In genomic region chr3:186160691-186161243, GRCh38 we compare ENCODE assay signal across 18 cellular contexts. TPM values are rescaled to one million over a fixed set of nuclear protein-coding genes. Genes with fewer than 3 reads are reported as not detected.
DNase-seq lines count a peak whose midpoint lies in the region; ATAC-seq and TF ChIP-seq lines count a peak whose summit lies in the region.
"Had no signal": no experiment of that assay in that cellular context is flagged by ENCODE, and none has a peak within 500 bp of the region (broad histone marks: within the 10 kb centered on the region; RNA-seq: fewer than 3 reads in every experiment).

No MANE protein-coding gene starts in this region.

- no peak overlapping the region for H4K5ac ChIP-seq in IMR-90 (ENCODE audit: low read depth, low read length)

- TF ChIP-seq POLR2A in IMR-90 (IDR thresholded peaks at IDR 0.05; ENCODE audit: low read depth, low read length): no peak

- no peak overlapping the region for H2BK12ac ChIP-seq in mesenchymal stem cell (ENCODE audit: low read length in 2 of 2)

- no peak for DNase-seq in IMR-90
- DNase-seq in fibroblast of the aortic adventitia (ENCODE audit: low read depth): peak; percentile 44
- DNase-seq in mesenchymal stem cell: peak; percentile 49
- no peak for DNase-seq in activated T-helper 1 cell treated with anti-CD3 and anti-CD28 coated beads, Interleukin-12 subunit alpha, Interleukin-12 subunit beta, Interleukin-2, Interleukin-4 antibody, amounts not matched to agents 30 ng/mL and 10 ng/mL and 1 ng/mL, durations not matched to agents 14 hours and 24 hours and 36 hours (ENCODE audit: low spot score)
- DNase-seq: ACHN; CD4-positive, alpha-beta T cell; DND-41; NCI-H1105 treated with DMSO at 0.1 percent for 48 hours; NCI-H2029 treated with DMSO at 0.1 percent for 48 hours; NCI-H2171; NCI-H524 treated with DMSO at 0.1 percent for 48 hours; NCI-H82; SJCRH30 had no signal

- no peak overlapping the region for H3K4me3 Mint-ChIP-seq in activated T-helper 1 cell treated with anti-CD3 and anti-CD28 coated beads, Interleukin-12 subunit alpha, Interleukin-12 subunit beta, Interleukin-2, Interleukin-4 antibody, amounts not matched to agents 30 ng/mL and 10 ng/mL and 1 ng/mL, durations not matched to agents 14 hours and 24 hours and 36 hours
- H3K4me3 Mint-ChIP-seq: CD4-positive, alpha-beta T cell had no signal

- no peak overlapping the region for H3K4ac ChIP-seq in IMR-90 (ENCODE audit: low read depth, low read length)
- no peak overlapping the region for H3K4ac ChIP-seq in mesenchymal stem cell (ENCODE audit: low read depth in 1 of 2, low read length in 2 of 2)

- no peak overlapping the region for H4K91ac ChIP-seq in IMR-90 (ENCODE audit: insufficient read depth, low read depth, low read length)
- H4K91ac ChIP-seq in mesenchymal stem cell (ENCODE audit: low read length): no peak overlapping the region

- H3K79me1 ChIP-seq in IMR-90 (ENCODE audit: low read depth in 1 of 2, low read length in 2 of 2) (no peaks in the 10 kb centered on the region), mesenchymal stem cell (replicated peaks; ENCODE audit: low read length, poor library complexity, severe bottlenecking) (no peaks in the 10 kb centered on the region)

- in situ Hi-C loops in IMR-90 (cut with MboI; ENCODE audit: low sequenced_read_pairs): no loop called here

- no peaks in the 10 kb centered on the region for H3K36me3 Mint-ChIP-seq in activated T-helper 1 cell treated with anti-CD3 and anti-CD28 coated beads, Interleukin-12 subunit alpha, Interleukin-12 subunit beta, Interleukin-2, Interleukin-4 antibody, amounts not matched to agents 30 ng/mL and 10 ng/mL and 1 ng/mL, durations not matched to agents 14 hours and 24 hours and 36 hours (ENCODE audit: low read depth)

- no peak overlapping the region for H2BK15ac ChIP-seq in IMR-90 (ENCODE audit: low read depth, low read length)
- no peak overlapping the region for H2BK15ac ChIP-seq in mesenchymal stem cell (ENCODE audit: low read depth, poor library complexity, severe bottlenecking)

- H3K9me3 Mint-ChIP-seq in activated T-helper 1 cell treated with anti-CD3 and anti-CD28 coated beads, Interleukin-12 subunit alpha, Interleukin-12 subunit beta, Interleukin-2, Interleukin-4 antibody, amounts not matched to agents 30 ng/mL and 10 ng/mL and 1 ng/mL, durations not matched to agents 14 hours and 24 hours and 36 hours: no peaks in the 10 kb centered on the region
- H3K9me3 Mint-ChIP-seq: CD4-positive, alpha-beta T cell had no signal

- intact Hi-C loops in IMR-90 (cut with micrococcal nuclease): no loop called here
- intact Hi-C loops in activated T-helper 1 cell treated with anti-CD3 and anti-CD28 coated beads, Interleukin-12 subunit alpha, Interleukin-12 subunit beta, Interleukin-2, Interleukin-4 antibody, amounts not matched to agents 30 ng/mL and 10 ng/mL and 1 ng/mL, durations not matched to agents 14 hours and 24 hours and 36 hours (cut with micrococcal nuclease): no loop called here

- H3K4me3 ChIP-seq in IMR-90 (ENCODE audit: insufficient read depth, low read depth, low read length) (no peak overlapping the region), fibroblast of the aortic adventitia (ENCODE audit: low read depth, low read length) (no peak overlapping the region), mesenchymal stem cell (ENCODE audit: insufficient read depth in 1 of 2, low read depth in 1 of 2, low read length in 2 of 2) (no peak overlapping the region)
- H3K4me3 ChIP-seq: BLaER1, SJCRH30 had no signal

- H2AK5ac ChIP-seq in IMR-90 (ENCODE audit: low read depth, low read length) (no peak overlapping the region), mesenchymal stem cell (ENCODE audit: low read length, severe bottlenecking) (no peak overlapping the region)

- H3K36me3 ChIP-seq in IMR-90 (ENCODE audit: control insufficient read depth, insufficient read depth, low read length) (no peaks in the 10 kb centered on the region), mesenchymal stem cell (ENCODE audit: control insufficient read depth in 1 of 2, insufficient read depth in 2 of 2, low read depth in 1 of 2, low read length in 2 of 2) (no peaks in the 10 kb centered on the region)
- H3K36me3 ChIP-seq: SJCRH30 had no signal

- H3K27me3 ChIP-seq in IMR-90 (ENCODE audit: control insufficient read depth, insufficient read depth, low read length): peaks cover 30% of the 10 kb centered on the region
- H3K27me3 ChIP-seq in mesenchymal stem cell (ENCODE audit: control insufficient read depth in 1 of 2, insufficient read depth in 1 of 2, low read length in 2 of 2): peaks cover 5 to 27% of the 10 kb centered on the region in 2 experiments
- H3K27me3 ChIP-seq: BLaER1, SJCRH30 had no signal

- H4K20me1 ChIP-seq in IMR-90 (ENCODE audit: insufficient read depth, low read length): no peaks in the 10 kb centered on the region
- H4K20me1 ChIP-seq: BLaER1 had no signal

- H3K9me1 ChIP-seq in IMR-90 (ENCODE audit: insufficient read depth, low read length): no peaks in the 10 kb centered on the region

- no peaks in the 10 kb centered on the region for H3K4me1 Mint-ChIP-seq in activated T-helper 1 cell treated with anti-CD3 and anti-CD28 coated beads, Interleukin-12 subunit alpha, Interleukin-12 subunit beta, Interleukin-2, Interleukin-4 antibody, amounts not matched to agents 30 ng/mL and 10 ng/mL and 1 ng/mL, durations not matched to agents 14 hours and 24 hours and 36 hours (ENCODE audit: low read depth)

- H2BK5ac ChIP-seq in IMR-90 (ENCODE audit: low read depth, low read length, poor library complexity, severe bottlenecking) (no peak overlapping the region), mesenchymal stem cell (ENCODE audit: low read depth, low read length, poor library complexity, severe bottlenecking) (no peak overlapping the region)

- no peak overlapping the region for H2BK20ac ChIP-seq in IMR-90 (ENCODE audit: low read depth, low read length)

- H3K27me3 Mint-ChIP-seq in activated T-helper 1 cell treated with anti-CD3 and anti-CD28 coated beads, Interleukin-12 subunit alpha, Interleukin-12 subunit beta, Interleukin-2, Interleukin-4 antibody, amounts not matched to agents 30 ng/mL and 10 ng/mL and 1 ng/mL, durations not matched to agents 14 hours and 24 hours and 36 hours (ENCODE audit: insufficient read depth): peaks cover 46% of the 10 kb centered on the region

- H3K23ac ChIP-seq in IMR-90 (ENCODE audit: low read depth, low read length) (no peak overlapping the region), mesenchymal stem cell (ENCODE audit: low read length in 2 of 2) (no peak overlapping the region)

- no peak overlapping the region for H3K27ac Mint-ChIP-seq in activated T-helper 1 cell treated with anti-CD3 and anti-CD28 coated beads, Interleukin-12 subunit alpha, Interleukin-12 subunit beta, Interleukin-2, Interleukin-4 antibody, amounts not matched to agents 30 ng/mL and 10 ng/mL and 1 ng/mL, durations not matched to agents 14 hours and 24 hours and 36 hours
- H3K27ac Mint-ChIP-seq: CD4-positive, alpha-beta T cell had no signal

- POLR2A ChIA-PET in IMR-90 (lab: Charles Lee; ENCODE audit: unreplicated experiment): no interaction called here

- H3K4me2 ChIP-seq in IMR-90 (ENCODE audit: low read depth, low read length) (no peak overlapping the region), mesenchymal stem cell (ENCODE audit: low read length, poor library complexity, severe bottlenecking) (no peak overlapping the region)
- H3K4me2 ChIP-seq: BLaER1, KMS-11 had no signal

- H3K9ac ChIP-seq in IMR-90 (ENCODE audit: low read depth, low read length) (no peak overlapping the region), mesenchymal stem cell (ENCODE audit: low read length) (no peak overlapping the region)
- H3K9ac ChIP-seq: BLaER1, KMS-11 had no signal

- H3K4me1 ChIP-seq in IMR-90 (ENCODE audit: control insufficient read depth, insufficient read depth, low read length) (peaks cover 3% of the 10 kb centered on the region; the same call in 1 of the 2 replicates), mesenchymal stem cell (ENCODE audit: control insufficient read depth, insufficient read depth, low read depth, low read length) (no peaks in the 10 kb centered on the region)

- H2BK120ac ChIP-seq in IMR-90 (ENCODE audit: low read depth, low read length) (no peak overlapping the region), mesenchymal stem cell (ENCODE audit: low read depth, low read length) (no peak overlapping the region)

- dilution Hi-C loops in IMR-90 (cut with HindIII; ENCODE audit: low sequenced_read_pairs, unreplicated experiment): no loop called here

- no peak overlapping the region for H3K18ac ChIP-seq in IMR-90 (ENCODE audit: low read depth, low read length)
- H3K18ac ChIP-seq in mesenchymal stem cell (ENCODE audit: low read depth in 1 of 2, low read length in 2 of 2): no peak overlapping the region

- no peak for TF ChIP-seq RAD21 in IMR-90 (IDR thresholded peaks at IDR 0.05; ENCODE audit: low read length)

- no peaks in the 10 kb centered on the region for H3K9me3 ChIP-seq in IMR-90 (ENCODE audit: control insufficient read depth, insufficient read depth, low read length)
- no peaks in the 10 kb centered on the region for H3K9me3 ChIP-seq in mesenchymal stem cell (ENCODE audit: control insufficient read depth, low read length)
- H3K9me3 ChIP-seq: SJCRH30 had no signal

- H2AFZ ChIP-seq in IMR-90 (replicated peaks; ENCODE audit: low read length, poor library complexity) (no peak overlapping the region), mesenchymal stem cell (ENCODE audit: low read depth, low read length) (no peak overlapping the region)

- H3K14ac ChIP-seq in IMR-90 (replicated peaks; ENCODE audit: low read depth, low read length) (no peak overlapping the region), mesenchymal stem cell (ENCODE audit: low read length in 2 of 2) (no peak overlapping the region)

- no peak overlapping the region for H3K56ac ChIP-seq in IMR-90 (ENCODE audit: extremely low read depth, insufficient read depth, low read length)

- ATAC-seq in IMR-90 (ENCODE audit: low read depth) (no peak), GM18519 (IDR thresholded peaks at IDR 0.05; ENCODE audit: low FRiP score, unreplicated experiment) (no peak), GM21576 (IDR thresholded peaks at IDR 0.05; ENCODE audit: unreplicated experiment) (no peak), GM18907 (IDR thresholded peaks at IDR 0.05; ENCODE audit: unreplicated experiment) (no peak)

- no peak overlapping the region for H2AK9ac ChIP-seq in IMR-90 (replicated peaks; ENCODE audit: low read depth, low read length, poor library complexity)

- H4K8ac ChIP-seq in IMR-90 (ENCODE audit: low read depth in 2 of 2, low read length in 2 of 2) (no peak overlapping the region), mesenchymal stem cell (ENCODE audit: low read length) (no peak overlapping the region)

- BruUV-seq in IMR-90 (replicated peaks; lab: Mats Ljungman, UMichigan): no TSS peak

- no peak for TF ChIP-seq CTCF in IMR-90 (conservative IDR thresholded peaks at IDR 0.05; ENCODE audit: low read depth, low read length)
- no peak for TF ChIP-seq CTCF in fibroblast of the aortic adventitia (IDR thresholded peaks at IDR 0.05; ENCODE audit: insufficient read depth, low read length)

- CTCF ChIA-PET in IMR-90 (lab: Yijun Ruan, JAX): no interaction called here

- H3K27ac ChIP-seq in IMR-90 (ENCODE audit: insufficient read depth, low read length) (no peak overlapping the region), mesenchymal stem cell (ENCODE audit: low read length, poor library complexity, severe bottlenecking) (no peak overlapping the region)
- H3K27ac ChIP-seq: BLaER1, KMS-11, SJCRH30 had no signal

- WGBS in IMR-90 (ENCODE audit: extremely low coverage in 2 of 2, insufficient read length in 1 of 2), 2 experiments: 53% methylated on average over 4 of the region's 12 CpGs; no CpG with 5 or more reads in 1 of the 2 experiments
- 56% methylated on average over 11 of the region's 12 CpGs for WGBS in mesenchymal stem cell

RNA-seq across cellular contexts. Expression of gene ETV5, which starts 51.9 kb away (rescaled TPM):
- total RNA-seq in IMR-90 (2012; rRNA removed) (20.1 and 25.3 TPM in 2 replicates), fibroblast of the aortic adventitia (ENCODE audit: low replicate concordance) (22.7 and 78.8 TPM in 2 replicates)
- polyA plus RNA-seq in IMR-90 (2012; rRNA removed): 15.7 TPM in 2 replicates
- polyA plus RNA-seq in IMR-90 (2012; cell fraction: cytosol; rRNA removed): 12.3 and 13.0 TPM in 2 replicates
- polyA plus RNA-seq in IMR-90 (2012; cell fraction: nucleus; rRNA removed; ENCODE audit: low replicate concordance): 15.5 and 21.8 TPM in 2 replicates
- 59.7 TPM for polyA plus RNA-seq in mesenchymal stem cell (2013, experiment 1 of 2)
- polyA plus RNA-seq in mesenchymal stem cell (2013, experiment 2 of 2): 58.6 TPM
- total RNA-seq in activated T-helper 1 cell treated with anti-CD3 and anti-CD28 coated beads, Interleukin-12 subunit alpha, Interleukin-12 subunit beta, Interleukin-2, Interleukin-4 antibody, amounts not matched to agents 30 ng/mL and 10 ng/mL and 1 ng/mL, durations not matched to agents 14 hours and 24 hours and 36 hours: 3.3 and 3.6 TPM in 2 replicates
- total RNA-seq: CD4-positive, alpha-beta T cell had no signal

Comparison
In these comparisons a context has a peak if more than half of its experiments do, and no peak if none do; other contexts are left out.
1. DNase-seq: peak in fibroblast of the aortic adventitia (single experiment) and mesenchymal stem cell (single experiment); none in IMR-90 (single experiment) and activated T-helper 1 cell treated with anti-CD3 and anti-CD28 coated beads, Interleukin-12 subunit alpha, Interleukin-12 subunit beta, Interleukin-2, Interleukin-4 antibody, amounts not matched to agents 30 ng/mL and 10 ng/mL and 1 ng/mL, durations not matched to agents 14 hours and 24 hours and 36 hours (single experiment).